Comparison of ENCODE assay signal across 30 cellular contexts in genomic region chrX:42770566-42770965, GRCh38. TPM values are rescaled to one million over a fixed set of nuclear protein-coding genes. Genes with fewer than 3 reads are reported as not detected.
"Had no signal": no experiment of that assay in that cellular context is flagged by ENCODE, and none has a peak within 500 bp of the region (broad histone marks: within the 10 kb centered on the region; RNA-seq: fewer than 3 reads in every experiment).

No MANE protein-coding gene starts in this region.

- H3K4me3 Mint-ChIP-seq: mesothelial cell of epicardium; natural killer cell treated with Interleukin-12 subunit alpha and Interleukin-12 subunit beta and Interleukin-15 and Interleukin-18, amount 100 ng/mL, for 72 hours; neural progenitor cell had no signal

- FAIRE-seq: frontal cortex, islet of Langerhans, small intestine had no signal

- H3K27ac Mint-ChIP-seq: mesothelial cell of epicardium; natural killer cell treated with Interleukin-12 subunit alpha and Interleukin-12 subunit beta and Interleukin-15 and Interleukin-18, amount 100 ng/mL, for 72 hours; neural progenitor cell had no signal

- H3K9me3 Mint-ChIP-seq: natural killer cell treated with Interleukin-12 subunit alpha and Interleukin-12 subunit beta and Interleukin-15 and Interleukin-18, amount 100 ng/mL, for 72 hours had no signal

- H3K4me1 Mint-ChIP-seq: mesothelial cell of epicardium, neural progenitor cell had no signal

- H3K27me3 ChIP-seq: neural progenitor cell, ovary, right atrium auricular region, sigmoid colon, stomach, transverse colon, uterus had no signal

- H3K9ac ChIP-seq: neural progenitor cell had no signal

- H3K4me1 ChIP-seq: heart right ventricle, neural progenitor cell, right atrium auricular region, sigmoid colon, stomach, transverse colon, uterus had no signal

- H3K4me2 ChIP-seq: neural progenitor cell had no signal

- H3K36me3 ChIP-seq: heart right ventricle, neural progenitor cell, ovary, right atrium auricular region, sigmoid colon, stomach, thoracic aorta, transverse colon, uterus had no signal

- H3K4me3 ChIP-seq: dorsolateral prefrontal cortex, heart right ventricle, neural progenitor cell, ovary, right atrium auricular region, sigmoid colon, stomach, thoracic aorta, transverse colon, uterus had no signal

- H3K36me3 Mint-ChIP-seq: natural killer cell treated with Interleukin-12 subunit alpha and Interleukin-12 subunit beta and Interleukin-15 and Interleukin-18, amount 100 ng/mL, for 72 hours; neural progenitor cell had no signal

- DNase-seq: cortex of kidney; dorsolateral prefrontal cortex; effector CD8-positive, alpha-beta T cell; heart right ventricle; hypothalamus; kidney glomerular epithelial cell; mammary epithelial cell; nucleus accumbens; ovary; sigmoid colon; small intestine; stimulated activated CD4-positive, alpha-beta T cell treated with anti-CD3 and anti-CD28 coated beads, Interleukin-12 subunit alpha, Interleukin-12 subunit beta, amount 100 ng/mL, for 4 hours; stimulated activated naive CD4-positive, alpha-beta T cell; stomach; substantia nigra; transverse colon; uterus had no signal

- H3K27ac ChIP-seq: dorsolateral prefrontal cortex, heart right ventricle, neural progenitor cell, ovary, right atrium auricular region, sigmoid colon, stomach, thoracic aorta, transverse colon, uterus had no signal

RNA-seq across cellular contexts. Expression of gene PPP1R2C, which starts 7.4 kb away (rescaled TPM):
- total RNA-seq: dorsolateral prefrontal cortex; frontal cortex; glomerular endothelial cell; heart right ventricle; left lobe of liver; lower leg skin; mammary epithelial cell; mesothelial cell of epicardium; mucosa of gallbladder; natural killer cell treated with Interleukin-12 subunit alpha and Interleukin-12 subunit beta and Interleukin-15 and Interleukin-18, amount 100 ng/mL, for 72 hours; ovary; posterior vena cava; right atrium auricular region; sigmoid colon; stomach; thoracic aorta; transverse colon; uterus had no signal
- polyA plus RNA-seq: esophagus, heart right ventricle, mammary epithelial cell, ovary, sigmoid colon, small intestine, stomach had no signal
